ENCODE assay signal across 8 cellular contexts in genomic region chr11:65492637-65493366, GRCh38. TPM values are rescaled to one million over a fixed set of nuclear protein-coding genes. Genes with fewer than 3 reads are reported as not detected.
DNase-seq lines count a peak whose midpoint lies in the region; ATAC-seq and TF ChIP-seq lines count a peak whose summit lies in the region.

No MANE protein-coding gene starts in this region.

- H3K4me2 ChIP-seq in OCI-LY1 (ENCODE audit: low read length): peak overlapping the region; percentile 23; the same call in 1 of the 2 replicates

- H4K20me1 ChIP-seq in OCI-LY1 (ENCODE audit: insufficient read depth, low read length): no peaks in the 10 kb centered on the region

- H3K27me3 ChIP-seq in OCI-LY1 (ENCODE audit: insufficient read depth, low read length) (no peaks in the 10 kb centered on the region), lower lobe of right lung (ENCODE audit: low read depth) (no peaks in the 10 kb centered on the region)

- DNase-seq in AG10803 (ENCODE audit: low read depth) (peak; percentile 91), GM13977 (ENCODE audit: low spot score) (peak; percentile 38), cardiac fibroblast (ENCODE audit: low read depth in 2 of 2) (peak; percentile 95 to 96), lower lobe of right lung (peak; percentile 83)

- no peaks in the 10 kb centered on the region for H3K79me2 ChIP-seq in OCI-LY1 (ENCODE audit: insufficient read depth, low read length)

- no peaks in the 10 kb centered on the region for H3K9me2 ChIP-seq in OCI-LY1 (ENCODE audit: low read depth, low read length)

- in situ Hi-C loops in GM13977 (cut with MboI; ENCODE audit: low pct_unique_long_range_greater_than_20kb, low sequenced_read_pairs, unreplicated experiment): no loop called here

- TF ChIP-seq CTCF in AG10803 (conservative IDR thresholded peaks at IDR 0.05; ENCODE audit: low read length) (no peak), GM13977 (IDR thresholded peaks at IDR 0.05; ENCODE audit: extremely low read depth, insufficient read depth, missing control alignments) (no peak), OCI-LY1 (IDR thresholded peaks at IDR 0.05; ENCODE audit: low read length) (no peak), cardiac fibroblast (IDR thresholded peaks at IDR 0.05; ENCODE audit: low read depth, low read length) (no peak), lower lobe of right lung (IDR thresholded peaks at IDR 0.05) (no peak)

- H3K36me3 ChIP-seq in OCI-LY1 (ENCODE audit: insufficient read depth, low read length): no peaks in the 10 kb centered on the region
- H3K36me3 ChIP-seq in lower lobe of right lung: no peaks in the 10 kb centered on the region

- intact Hi-C loops in lower lobe of right lung (cut with DNase I): no loop called here

- H3K4me1 ChIP-seq in OCI-LY1 (ENCODE audit: insufficient read depth, low read length, severe bottlenecking): peaks cover 90% of the 10 kb centered on the region
- H3K4me1 ChIP-seq in lower lobe of right lung: peaks cover 91% of the 10 kb centered on the region

- H3K27ac ChIP-seq in OCI-LY1 (ENCODE audit: low read depth, low read length, poor library complexity, severe bottlenecking) (peak overlapping the region; percentile 83), lower lobe of right lung (peak overlapping the region; percentile 99), temporal lobe (ENCODE audit: low read depth, low read length) (peak overlapping the region; percentile 100)

- peak; percentile 16 to 41 for ATAC-seq in lower lobe of right lung
- no peak for ATAC-seq in GM19328 (IDR thresholded peaks at IDR 0.05; ENCODE audit: unreplicated experiment)
- no peak for ATAC-seq in HG03039 (IDR thresholded peaks at IDR 0.05; ENCODE audit: unreplicated experiment)

- peak overlapping the region; percentile 48 for H3K9ac ChIP-seq in OCI-LY1 (ENCODE audit: low read length)

- no peaks in the 10 kb centered on the region; the same call in 1 of the 2 replicates for H3F3A ChIP-seq in OCI-LY1 (ENCODE audit: insufficient read depth, low read length)

- H3K4me3 ChIP-seq in AG10803 (ENCODE audit: low read length) (peak overlapping the region; percentile 33), OCI-LY1 (ENCODE audit: low read depth, low read length, poor library complexity, severe bottlenecking) (no peak overlapping the region), cardiac fibroblast (replicated peaks in 1 of 2; ENCODE audit: low read depth in 2 of 2, low read length in 2 of 2) (peak overlapping the region in 1 of 2 donors; percentile 7), lower lobe of right lung (peak overlapping the region; percentile 25)

- no peaks in the 10 kb centered on the region for H3K9me3 ChIP-seq in OCI-LY1 (ENCODE audit: low read length)
- no peaks in the 10 kb centered on the region for H3K9me3 ChIP-seq in lower lobe of right lung

- peak overlapping the region; percentile 26; the same call in 1 of the 2 replicates for H2AFZ ChIP-seq in OCI-LY1 (ENCODE audit: low read length)

RNA-seq across cellular contexts. Expression of gene MALAT1, which starts 6.0 kb away (rescaled TPM):
- total RNA-seq in lower lobe of right lung (11,612 TPM), temporal lobe (8,183 TPM)

RNA-seq across cellular contexts. Expression of gene SCYL1, which starts 32.1 kb away (rescaled TPM):
- 61.2 TPM for total RNA-seq in lower lobe of right lung
- 34.2 TPM for total RNA-seq in temporal lobe

Comparison
In these comparisons a context has a peak if more than half of its experiments do, and no peak if none do; other contexts are left out.
1. DNase-seq: peak in every context shown above with its lines; median percentile 96 in cardiac fibroblast; 91 in AG10803; 83 in lower lobe of right lung; 38 in GM13977.
2. ATAC-seq: peak in lower lobe of right lung (2 of 2); none in GM19328 (single experiment) and HG03039 (single experiment).
3. Peak in every context shown above with its lines, with median percentiles within 50 percentile points of each other: H3K27ac ChIP-seq.